1 cellular context compared by ENCODE assay signal in the genomic region with DNA sequence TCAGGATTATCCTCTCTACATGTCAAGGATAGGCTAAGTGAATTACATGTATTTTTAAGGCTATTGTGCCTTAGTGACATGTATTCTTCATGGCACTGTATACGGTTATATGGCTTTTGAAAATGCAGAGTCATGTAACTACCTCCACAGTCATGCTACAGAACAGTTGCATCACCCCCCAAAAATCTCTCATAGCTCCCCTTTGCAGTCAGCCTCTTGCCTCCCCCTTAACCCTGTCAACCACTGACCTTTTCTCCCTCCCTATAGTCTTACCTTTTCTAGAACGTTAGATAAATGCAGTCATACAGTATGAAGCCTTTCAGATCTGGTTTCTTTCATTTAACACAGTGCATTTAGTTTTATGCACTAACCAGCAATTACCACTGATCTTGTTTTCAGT.
TF ChIP-seq lines count a peak whose summit lies in the region.

No MANE protein-coding gene starts in this region.

TF ChIP-seq in K562, 482 proteins besides CTCF, POLR2A, EP300 and RAD21 (continued from another document):
- 0 out of 2 replicates have a peak, but pooled peaks have one; percentile 39 for TF ChIP-seq NFRKB (IDR thresholded peaks at IDR 0.05; ENCODE audit: low read depth)
- no peak for TF ChIP-seq ESRRA (IDR thresholded peaks at IDR 0.05; ENCODE audit: borderline replicate concordance, low read depth)
- no peak for TF ChIP-seq HIVEP1 (CRISPR knock-in tag; IDR thresholded peaks at IDR 0.05)
- TF ChIP-seq JUND (IDR thresholded peaks at IDR 0.05; ENCODE audit: borderline replicate concordance, low read depth, low read length): peak; percentile 61; the same call in 1 of the 2 replicates
- TF ChIP-seq JUND (tag; IDR thresholded peaks at IDR 0.05; ENCODE audit: borderline replicate concordance, low read depth, low read length): peak; percentile 44; the same call in 1 of the 3 replicates
- TF ChIP-seq ATF4 (CRISPR knock-in tag; IDR thresholded peaks at IDR 0.05): 0 out of 2 replicates have a peak, but pooled peaks have one; percentile 14
- TF ChIP-seq, protein P1, sequence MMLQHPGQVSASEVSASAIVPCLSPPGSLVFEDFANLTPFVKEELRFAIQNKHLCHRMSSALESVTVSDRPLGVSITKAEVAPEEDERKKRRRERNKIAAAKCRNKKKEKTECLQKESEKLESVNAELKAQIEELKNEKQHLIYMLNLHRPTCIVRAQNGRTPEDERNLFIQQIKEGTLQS (IDR thresholded peaks at IDR 0.05): peak; percentile 94
- TF ChIP-seq, protein P1 (CRISPR knock-in tag; conservative IDR thresholded peaks at IDR 0.05): no peak
- TF ChIP-seq NR2C2 (CRISPR knock-in tag; IDR thresholded peaks at IDR 0.05): no peak
- TF ChIP-seq NR2C2 (tag; IDR thresholded peaks at IDR 0.05): peak; percentile 57
- peak; percentile 76 for TF ChIP-seq CEBPB (tag; IDR thresholded peaks at IDR 0.05)
- TF ChIP-seq, protein P2, sequence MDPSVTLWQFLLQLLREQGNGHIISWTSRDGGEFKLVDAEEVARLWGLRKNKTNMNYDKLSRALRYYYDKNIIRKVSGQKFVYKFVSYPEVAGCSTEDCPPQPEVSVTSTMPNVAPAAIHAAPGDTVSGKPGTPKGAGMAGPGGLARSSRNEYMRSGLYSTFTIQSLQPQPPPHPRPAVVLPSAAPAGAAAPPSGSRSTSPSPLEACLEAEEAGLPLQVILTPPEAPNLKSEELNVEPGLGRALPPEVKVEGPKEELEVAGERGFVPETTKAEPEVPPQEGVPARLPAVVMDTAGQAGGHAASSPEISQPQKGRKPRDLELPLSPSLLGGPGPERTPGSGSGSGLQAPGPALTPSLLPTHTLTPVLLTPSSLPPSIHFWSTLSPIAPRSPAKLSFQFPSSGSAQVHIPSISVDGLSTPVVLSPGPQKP (CRISPR knock-in tag; IDR thresholded peaks at IDR 0.05): no peak
- no peak for TF ChIP-seq HMG20A (CRISPR knock-in tag; conservative IDR thresholded peaks at IDR 0.05)
- TF ChIP-seq, protein P3, sequence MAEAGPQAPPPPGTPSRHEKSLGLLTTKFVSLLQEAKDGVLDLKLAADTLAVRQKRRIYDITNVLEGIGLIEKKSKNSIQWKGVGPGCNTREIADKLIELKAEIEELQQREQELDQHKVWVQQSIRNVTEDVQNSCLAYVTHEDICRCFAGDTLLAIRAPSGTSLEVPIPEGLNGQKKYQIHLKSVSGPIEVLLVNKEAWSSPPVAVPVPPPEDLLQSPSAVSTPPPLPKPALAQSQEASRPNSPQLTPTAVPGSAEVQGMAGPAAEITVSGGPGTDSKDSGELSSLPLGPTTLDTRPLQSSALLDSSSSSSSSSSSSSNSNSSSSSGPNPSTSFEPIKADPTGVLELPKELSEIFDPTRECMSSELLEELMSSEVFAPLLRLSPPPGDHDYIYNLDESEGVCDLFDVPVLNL (CRISPR knock-in tag; IDR thresholded peaks at IDR 0.05; ENCODE audit: low read depth): no peak
- TF ChIP-seq RFX1 (IDR thresholded peaks at IDR 0.05): no peak
- TF ChIP-seq ETV6 (IDR thresholded peaks at IDR 0.05; ENCODE audit: borderline replicate concordance in 1 of 2, low read depth in 2 of 2, low read length in 1 of 2): no peak
- no peak for TF ChIP-seq ETV6 (CRISPR knock-in tag; IDR thresholded peaks at IDR 0.05; ENCODE audit: borderline replicate concordance)
- no peak for TF ChIP-seq ZBTB33 (CRISPR knock-in tag; IDR thresholded peaks at IDR 0.05)
- TF ChIP-seq MAFF (IDR thresholded peaks at IDR 0.05; ENCODE audit: low read length): no peak; the same call in 1 of the 2 replicates
- TF ChIP-seq ZNF124 (CRISPR knock-in tag; IDR thresholded peaks at IDR 0.05): no peak
- no peak for TF ChIP-seq SIX5 (IDR thresholded peaks at IDR 0.05; ENCODE audit: borderline replicate concordance in 1 of 2, insufficient read depth in 1 of 2, low read depth in 1 of 2, low read length in 2 of 2)
- TF ChIP-seq GABPA (tag; conservative IDR thresholded peaks at IDR 0.05; ENCODE audit: low read depth): no peak
- TF ChIP-seq, protein P4, sequence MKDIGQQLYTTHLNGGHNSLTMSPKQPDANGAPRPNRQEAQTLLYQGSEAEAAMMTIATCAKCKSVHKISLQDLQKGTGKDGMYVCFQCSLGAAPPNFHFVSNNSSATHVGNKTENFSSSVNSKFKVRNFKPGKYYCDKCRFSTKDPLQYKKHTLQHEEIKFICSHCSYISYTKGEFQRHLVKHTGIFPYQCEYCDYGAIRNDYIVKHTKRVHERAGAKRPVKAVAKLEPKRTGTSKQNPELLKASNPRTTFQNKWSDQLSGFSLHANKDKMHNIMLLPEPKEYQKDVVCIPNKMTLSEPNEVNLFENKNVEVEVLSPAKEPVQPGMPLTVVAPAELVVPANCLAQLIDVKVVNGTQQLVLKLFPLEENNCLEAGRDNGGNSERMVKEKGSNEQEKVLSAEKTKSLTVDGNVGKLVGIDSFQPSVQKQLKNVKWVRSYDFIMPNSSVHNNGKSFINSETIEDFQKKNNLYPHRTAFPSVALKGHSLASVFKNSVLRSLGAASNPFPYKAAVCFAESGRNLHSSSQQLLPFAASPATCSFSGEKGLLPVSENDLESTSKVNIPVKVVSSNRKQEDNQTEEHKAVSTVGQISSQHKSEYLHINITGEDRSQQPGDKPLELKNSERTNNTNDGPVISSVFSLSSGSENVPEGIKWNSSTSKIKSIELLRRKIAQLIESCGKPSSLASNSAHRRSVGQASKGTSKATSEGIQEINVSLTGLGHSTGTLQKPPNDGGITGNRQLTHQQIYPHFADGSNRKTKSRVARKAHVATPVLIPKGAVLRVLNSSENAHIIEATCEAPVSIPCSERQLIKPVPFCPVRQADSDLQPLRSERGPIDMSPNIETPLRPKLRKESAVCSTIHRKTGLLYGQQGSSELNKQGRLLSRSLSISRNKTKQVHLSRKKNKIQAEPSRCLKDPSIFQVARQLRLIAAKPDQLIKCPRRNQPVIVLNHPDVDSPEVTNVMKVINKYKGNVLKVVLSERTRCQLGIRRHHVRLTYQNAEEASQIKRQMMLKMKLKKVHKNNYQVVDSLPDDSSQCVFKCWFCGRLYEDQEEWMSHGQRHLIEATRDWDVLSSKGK (CRISPR knock-in tag; IDR thresholded peaks at IDR 0.05): no peak
- peak; percentile 93 for TF ChIP-seq ZNF316 (IDR thresholded peaks at IDR 0.05)
